Comparison of ENCODE assay signal across 1 cellular context in the genomic region with DNA sequence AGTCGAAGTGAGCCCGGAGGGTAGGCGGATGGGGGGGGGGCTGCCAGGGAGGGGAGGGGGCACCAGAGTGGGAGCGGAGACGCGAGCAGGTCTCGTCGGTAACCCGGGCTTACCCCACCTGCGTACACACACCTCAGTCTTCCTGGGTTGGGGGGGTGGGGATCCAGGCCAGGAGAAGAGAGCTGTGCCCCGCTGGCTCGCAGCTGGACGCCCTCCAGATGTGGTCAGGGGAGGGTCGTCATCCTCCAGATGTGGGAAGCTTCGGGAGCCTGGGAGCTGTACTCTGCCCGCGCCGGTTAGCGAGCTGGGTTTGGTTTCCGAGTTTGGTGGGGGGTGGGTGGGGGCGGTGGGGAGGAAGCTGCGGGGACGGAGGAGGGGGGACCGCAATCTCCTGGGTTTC.
TF ChIP-seq lines count a peak whose summit lies in the region.

No MANE protein-coding gene starts in this region.

TF ChIP-seq in WTC11, 78 proteins besides CTCF, POLR2A, EP300 and RAD21 (continued from another document):
- TF ChIP-seq, protein P1, sequence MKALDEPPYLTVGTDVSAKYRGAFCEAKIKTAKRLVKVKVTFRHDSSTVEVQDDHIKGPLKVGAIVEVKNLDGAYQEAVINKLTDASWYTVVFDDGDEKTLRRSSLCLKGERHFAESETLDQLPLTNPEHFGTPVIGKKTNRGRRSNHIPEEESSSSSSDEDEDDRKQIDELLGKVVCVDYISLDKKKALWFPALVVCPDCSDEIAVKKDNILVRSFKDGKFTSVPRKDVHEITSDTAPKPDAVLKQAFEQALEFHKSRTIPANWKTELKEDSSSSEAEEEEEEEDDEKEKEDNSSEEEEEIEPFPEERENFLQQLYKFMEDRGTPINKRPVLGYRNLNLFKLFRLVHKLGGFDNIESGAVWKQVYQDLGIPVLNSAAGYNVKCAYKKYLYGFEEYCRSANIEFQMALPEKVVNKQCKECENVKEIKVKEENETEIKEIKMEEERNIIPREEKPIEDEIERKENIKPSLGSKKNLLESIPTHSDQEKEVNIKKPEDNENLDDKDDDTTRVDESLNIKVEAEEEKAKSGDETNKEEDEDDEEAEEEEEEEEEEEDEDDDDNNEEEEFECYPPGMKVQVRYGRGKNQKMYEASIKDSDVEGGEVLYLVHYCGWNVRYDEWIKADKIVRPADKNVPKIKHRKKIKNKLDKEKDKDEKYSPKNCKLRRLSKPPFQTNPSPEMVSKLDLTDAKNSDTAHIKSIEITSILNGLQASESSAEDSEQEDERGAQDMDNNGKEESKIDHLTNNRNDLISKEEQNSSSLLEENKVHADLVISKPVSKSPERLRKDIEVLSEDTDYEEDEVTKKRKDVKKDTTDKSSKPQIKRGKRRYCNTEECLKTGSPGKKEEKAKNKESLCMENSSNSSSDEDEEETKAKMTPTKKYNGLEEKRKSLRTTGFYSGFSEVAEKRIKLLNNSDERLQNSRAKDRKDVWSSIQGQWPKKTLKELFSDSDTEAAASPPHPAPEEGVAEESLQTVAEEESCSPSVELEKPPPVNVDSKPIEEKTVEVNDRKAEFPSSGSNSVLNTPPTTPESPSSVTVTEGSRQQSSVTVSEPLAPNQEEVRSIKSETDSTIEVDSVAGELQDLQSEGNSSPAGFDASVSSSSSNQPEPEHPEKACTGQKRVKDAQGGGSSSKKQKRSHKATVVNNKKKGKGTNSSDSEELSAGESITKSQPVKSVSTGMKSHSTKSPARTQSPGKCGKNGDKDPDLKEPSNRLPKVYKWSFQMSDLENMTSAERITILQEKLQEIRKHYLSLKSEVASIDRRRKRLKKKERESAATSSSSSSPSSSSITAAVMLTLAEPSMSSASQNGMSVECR (CRISPR knock-in tag; IDR thresholded peaks at IDR 0.05; ENCODE audit: borderline replicate concordance): no peak
- no peak for TF ChIP-seq FOXP1 (CRISPR knock-in tag; IDR thresholded peaks at IDR 0.05; ENCODE audit: borderline replicate concordance)
- TF ChIP-seq ZNF671 (CRISPR knock-in tag; IDR thresholded peaks at IDR 0.05): no peak
